Comparison of ENCODE assay signal across 18 cellular contexts in the genomic region with DNA sequence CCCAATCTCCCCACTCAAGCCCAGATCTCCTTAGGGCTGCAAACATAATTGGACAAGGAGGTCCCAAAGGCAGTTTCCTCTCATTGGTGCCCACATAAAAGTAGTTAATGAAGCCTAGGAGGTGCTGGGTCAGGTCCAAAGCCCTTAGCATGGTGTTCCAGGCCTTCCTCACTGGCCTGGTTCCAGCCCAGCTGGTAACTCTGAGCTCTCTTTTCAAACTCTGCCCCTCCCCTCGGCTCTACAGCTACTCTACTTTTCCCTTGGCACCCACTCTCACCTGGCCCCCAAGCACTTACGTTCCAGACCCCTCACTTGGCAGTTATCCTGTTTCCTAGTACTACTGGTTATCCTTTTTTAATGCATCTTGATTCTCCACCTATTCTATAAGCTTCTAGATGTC. TPM values are rescaled to one million over a fixed set of nuclear protein-coding genes. Genes with fewer than 3 reads are reported as not detected.
DNase-seq lines count a peak whose midpoint lies in the region; ATAC-seq, FAIRE-seq and TF ChIP-seq lines count a peak whose summit lies in the region.
"Had no signal": no experiment of that assay in that cellular context is flagged by ENCODE, and none has a peak within 500 bp of the region (broad histone marks: within the 10 kb centered on the region; RNA-seq: fewer than 3 reads in every experiment).

No MANE protein-coding gene starts in this region.

- H3K27me3 ChIP-seq in K562 (ENCODE audit: control insufficient read depth in 2 of 2, insufficient read depth in 2 of 2, low read length in 2 of 2) (no peaks in the 10 kb centered on the region), thyroid gland (no peaks in the 10 kb centered on the region)
- H3K27me3 ChIP-seq: ovary, spleen had no signal

- BruUV-seq in K562 (replicated peaks; lab: Mats Ljungman, UMichigan): TSS peak; percentile 10

- intact Hi-C loops in K562 (cut with micrococcal nuclease): no loop called here
- intact Hi-C loops in thyroid gland (cut with DNase I): no loop called here

- H3K9ac ChIP-seq in K562 (ENCODE audit: insufficient read depth in 1 of 2, low read depth in 2 of 2, low read length in 2 of 2): no peak overlapping the region

- no peaks in the 10 kb centered on the region for H3K9me1 ChIP-seq in K562 (ENCODE audit: control insufficient read depth, insufficient read depth, low read length)

- H3K4me3 Mint-ChIP-seq in activated T-cell treated with anti-CD3 and anti-CD28 coated beads, Interleukin-2, amount 50 U/mL, for 24 hours: no peak overlapping the region
- no peak overlapping the region for H3K4me3 Mint-ChIP-seq in activated CD4-positive, alpha-beta memory T cell treated with anti-CD3 and anti-CD28 coated beads, Interleukin-2, amount 10 ng/mL, durations not matched to agents 7 days and 5 days
- H3K4me3 Mint-ChIP-seq: CD4-positive, alpha-beta T cell had no signal

- no peak overlapping the region for H2AFZ ChIP-seq in K562 (ENCODE audit: low read depth, low read length)

- peak; percentile 6 for DNase-seq in activated T-cell treated with anti-CD3 and anti-CD28 coated beads, Interleukin-2, amount 50 U/mL, for 24 hours
- DNase-seq in activated T-cell treated with anti-CD3 and anti-CD28 coated beads for 4 hours (no peak), K562 (ENCODE audit: extremely low read depth in 1 of 4, low spot score in 3 of 4) (no peak), islet precursor cell (peak; percentile 22), thyroid gland (peak; percentile 71 to 75), AG08396 (ENCODE audit: low spot score) (no peak), cortex of kidney (lab: John Stamatoyannopoulos, UW) (no peak)
- no peak for DNase-seq in activated CD4-positive, alpha-beta memory T cell treated with anti-CD3 and anti-CD28 coated beads, Interleukin-2, amount 10 ng/mL, durations not matched to agents 7 days and 5 days
- DNase-seq: CD4-positive, alpha-beta T cell; NCI-H2081 treated with DMSO at 0.1 percent for 48 hours; stimulated activated naive CD4-positive, alpha-beta T cell; T-helper 1 cell; WERI-Rb-1 had no signal

- in situ Hi-C loops in K562 (cut with MboI): no loop called here

- H3K36me3 ChIP-seq in K562 (ENCODE audit: control insufficient read depth, insufficient read depth, low read length): peaks cover 79% of the 10 kb centered on the region; the same call in 2 of the 3 replicates
- H3K36me3 ChIP-seq in thyroid gland: peaks cover 20 to 28% of the 10 kb centered on the region in 2 donors

- H3K4me1 ChIP-seq in K562 (replicated peaks in 1 of 2; ENCODE audit: control insufficient read depth in 2 of 2, insufficient read depth in 2 of 2, low read length in 2 of 2): peaks cover 7 to 14% of the 10 kb centered on the region in 2 experiments; a peak in 3 of 5 replicates
- peaks cover 32 to 53% of the 10 kb centered on the region in 2 donors for H3K4me1 ChIP-seq in thyroid gland
- H3K4me1 ChIP-seq: A549 had no signal

- no peak for TF ChIP-seq CTCF in K562 (IDR thresholded peaks at IDR 0.05 in 2 of 3, conservative IDR thresholded peaks at IDR 0.05 in 1 of 3; ENCODE audit: insufficient read depth in 2 of 3, low read depth in 1 of 3, low read length in 3 of 3)
- no peak for TF ChIP-seq CTCF in thyroid gland (IDR thresholded peaks at IDR 0.05)

- no peak overlapping the region for H3K27ac Mint-ChIP-seq in activated T-cell treated with anti-CD3 and anti-CD28 coated beads, Interleukin-2, amount 50 U/mL, for 24 hours
- H3K27ac Mint-ChIP-seq in activated CD4-positive, alpha-beta memory T cell treated with anti-CD3 and anti-CD28 coated beads, Interleukin-2, amount 10 ng/mL, durations not matched to agents 7 days and 5 days: no peak overlapping the region
- H3K27ac Mint-ChIP-seq: CD4-positive, alpha-beta T cell had no signal

- POLR2A ChIA-PET in K562 (lab: Yijun Ruan, JAX): interaction anchor here (0.6 to 3.5 kb wide), 4 partner anchors 9 to 282 kb away, joined by 3 to 22 read pairs (median 5); no protein-coding TSS in a partner anchor
- POLR2A ChIA-PET in activated CD4-positive, alpha-beta memory T cell treated with anti-CD3 and anti-CD28 coated beads, Interleukin-2, amount 10 ng/mL, durations not matched to agents 7 days and 5 days (lab: Charles Lee): interaction anchor here (0.9 kb wide), 1 partner anchor 9 kb away, joined by 3 read pairs; no protein-coding TSS in a partner anchor

- no peaks in the 10 kb centered on the region for H3K9me3 ChIP-seq in K562 (replicated peaks; ENCODE audit: control insufficient read depth, insufficient read depth, low read depth, low read length)
- H3K9me3 ChIP-seq in thyroid gland: no peaks in the 10 kb centered on the region
- H3K9me3 ChIP-seq: A549, ovary, spleen had no signal

- CTCF ChIA-PET in K562 (lab: Yijun Ruan, JAX; ENCODE audit: low intra/inter-chr PET ratio): no interaction called here
- CTCF ChIA-PET in activated CD4-positive, alpha-beta memory T cell treated with anti-CD3 and anti-CD28 coated beads, Interleukin-2, amount 10 ng/mL, durations not matched to agents 7 days and 5 days (lab: Charles Lee): interaction anchor here (0.6 to 1.4 kb wide), 3 partner anchors 20 to 271 kb away, joined by 3 to 4 read pairs (median 3); partner anchors contain the start of gene CCNI2

- TF ChIP-seq EP300 in K562 (IDR thresholded peaks at IDR 0.05; ENCODE audit: low read length): no peak

- peaks cover 18% of the 10 kb centered on the region for H4K20me1 ChIP-seq in K562 (replicated peaks; ENCODE audit: control insufficient read depth, insufficient read depth, low read length)

- no peak overlapping the region for H3K4me2 ChIP-seq in K562 (ENCODE audit: insufficient read depth, low read length)
- H3K4me2 ChIP-seq: A549 had no signal

- no peak for FAIRE-seq in K562 (lab: Jason Lieb, UNC)
- FAIRE-seq: A549 had no signal

- ATAC-seq in K562: no peak
- ATAC-seq: A549 had no signal

- 92% methylated on average over 2 of the region's 2 CpGs for WGBS in K562 (ENCODE audit: insufficient coverage, low coverage, missing lambda C conversion rate)
- WGBS in thyroid gland, 2 donors: 14 to 24% methylated on average over 2 of the region's 2 CpGs

- no peaks in the 10 kb centered on the region for H3K9me3 Mint-ChIP-seq in activated T-cell treated with anti-CD3 and anti-CD28 coated beads, Interleukin-2, amount 50 U/mL, for 24 hours
- no peaks in the 10 kb centered on the region for H3K9me3 Mint-ChIP-seq in activated CD4-positive, alpha-beta memory T cell treated with anti-CD3 and anti-CD28 coated beads, Interleukin-2, amount 10 ng/mL, durations not matched to agents 7 days and 5 days
- H3K9me3 Mint-ChIP-seq: CD4-positive, alpha-beta T cell had no signal

- H3K27me3 Mint-ChIP-seq in activated T-cell treated with anti-CD3 and anti-CD28 coated beads, Interleukin-2, amount 50 U/mL, for 24 hours: no peaks in the 10 kb centered on the region
- H3K27me3 Mint-ChIP-seq in activated CD4-positive, alpha-beta memory T cell treated with anti-CD3 and anti-CD28 coated beads, Interleukin-2, amount 10 ng/mL, durations not matched to agents 7 days and 5 days: no peaks in the 10 kb centered on the region
- H3K27me3 Mint-ChIP-seq: CD4-positive, alpha-beta T cell had no signal

- H3K79me2 ChIP-seq in K562 (ENCODE audit: control insufficient read depth, insufficient read depth, low read length): peaks cover 56% of the 10 kb centered on the region

- TF ChIP-seq RAD21 in K562 (CRISPR knock-in tag; conservative IDR thresholded peaks at IDR 0.05 in 1 of 2, IDR thresholded peaks at IDR 0.05 in 1 of 2): no peak

- no peaks in the 10 kb centered on the region for H3K4me1 Mint-ChIP-seq in activated T-cell treated with anti-CD3 and anti-CD28 coated beads, Interleukin-2, amount 50 U/mL, for 24 hours (ENCODE audit: low read depth)
- no peaks in the 10 kb centered on the region for H3K4me1 Mint-ChIP-seq in activated CD4-positive, alpha-beta memory T cell treated with anti-CD3 and anti-CD28 coated beads, Interleukin-2, amount 10 ng/mL, durations not matched to agents 7 days and 5 days

- H3K36me3 Mint-ChIP-seq in activated T-cell treated with anti-CD3 and anti-CD28 coated beads, Interleukin-2, amount 50 U/mL, for 24 hours (ENCODE audit: low read depth): peaks cover 7% of the 10 kb centered on the region
- peaks cover 7% of the 10 kb centered on the region for H3K36me3 Mint-ChIP-seq in activated CD4-positive, alpha-beta memory T cell treated with anti-CD3 and anti-CD28 coated beads, Interleukin-2, amount 10 ng/mL, durations not matched to agents 7 days and 5 days (ENCODE audit: low read depth)

- no peak overlapping the region for H3K27ac ChIP-seq in K562 (ENCODE audit: extremely low read depth, low read depth, low read length)
- H3K27ac ChIP-seq in thyroid gland: peak overlapping the region in 1 of 3 donors; percentile 11
- H3K27ac ChIP-seq: A549, ovary, RWPE1, spleen, WERI-Rb-1 had no signal

- H3K4me3 ChIP-seq in K562 (no peak overlapping the region), thyroid gland (replicated peaks in 1 of 3) (no peak overlapping the region)
- H3K4me3 ChIP-seq: A549, ovary, spleen had no signal

- TF ChIP-seq POLR2A in K562 (conservative IDR thresholded peaks at IDR 0.05): no peak
- no peak for TF ChIP-seq POLR2A in thyroid gland (IDR thresholded peaks at IDR 0.05)

RNA-seq across cellular contexts. Expression of gene SEPTIN8, which starts 9.9 kb away (rescaled TPM):
- 136 and 205 TPM in 2 replicates for total RNA-seq in K562 (2011; cell fraction: chromatin; rRNA removed; ENCODE audit: low replicate concordance)
- total RNA-seq in K562 (2011; cell fraction: nucleolus; rRNA removed): 103 and 109 TPM in 2 replicates
- 115 and 139 TPM in 2 replicates for total RNA-seq in K562 (2011; cell fraction: nucleoplasm; rRNA removed)
- total RNA-seq in K562 (2014; rRNA removed) (92.0 and 109 TPM in 2 replicates), K562 (2014; rRNA removed; fragmentation: Illumina TruSeq; extraction: Trizol) (68.2 and 79.3 TPM in 2 replicates), K562 (2015; rRNA removed; fragmentation: Illumina TruSeq; extraction: Trizol) (101 TPM in 2 replicates), K562 (2021) (131 and 137 TPM in 2 replicates), thyroid gland (10 to 100 TPM; 41.9 to 57.7 (median 46.7) TPM)
- polyA plus RNA-seq in K562 (2011; rRNA removed) (121 and 149 TPM in 2 replicates), K562 (2014; fragmentation: Illumina TruSeq; extraction: Trizol) (113 and 142 TPM in 2 replicates), K562 (2014; fragmentation: Nextera tagmentation; extraction: Ambion mirVana) (10 to 100 TPM; 19.3 to 21.0 TPM), K562 (2014; rRNA removed) (129 and 143 TPM in 2 replicates)
- polyA plus RNA-seq in K562 (2011; cell fraction: cytosol; rRNA removed): 72.8 and 87.1 TPM in 2 replicates
- polyA plus RNA-seq in K562 (2011; cell fraction: nucleus; rRNA removed): 578 and 627 TPM in 2 replicates
- 143 and 180 TPM in 2 replicates for polyA plus RNA-seq in K562 (2012)
- 67.6 and 68.1 TPM in 2 replicates for polyA minus RNA-seq in K562 (2011; rRNA and poly(A)+ RNA removed)
- polyA minus RNA-seq in K562 (2011; cell fraction: cytosol; rRNA and poly(A)+ RNA removed): 32.1 and 40.2 TPM in 2 replicates
- 85.5 and 131 TPM in 2 replicates for polyA minus RNA-seq in K562 (2011; cell fraction: nucleus; rRNA and poly(A)+ RNA removed)
- total RNA-seq in activated CD4-positive, alpha-beta memory T cell treated with anti-CD3 and anti-CD28 coated beads, Interleukin-2, amount 10 ng/mL, durations not matched to agents 7 days and 5 days: 10 to 100 TPM; 29.7 to 31.8 TPM

RNA-seq across cellular contexts. Expression of gene CCNI2, which starts 19.9 kb away (rescaled TPM):
- not detected in 2 replicates for total RNA-seq in K562 (2011; cell fraction: chromatin; rRNA removed; ENCODE audit: low replicate concordance)
- not detected in 2 replicates for total RNA-seq in K562 (2011; cell fraction: nucleolus; rRNA removed)
- total RNA-seq in K562 (2011; cell fraction: nucleoplasm; rRNA removed): 0.23 TPM in 1 of 2 replicates, not detected in the other
- total RNA-seq in K562 (2014; rRNA removed): 0.05 TPM in 1 of 2 replicates, not detected in the other
- total RNA-seq in K562 (2014; rRNA removed; fragmentation: Illumina TruSeq; extraction: Trizol): not detected in 2 replicates
- total RNA-seq in K562 (2015; rRNA removed; fragmentation: Illumina TruSeq; extraction: Trizol): not detected in 2 replicates
- 0.18 TPM in 1 of 2 replicates, not detected in the other for total RNA-seq in K562 (2021)
- 0.05 and 0.06 TPM in 2 replicates for polyA plus RNA-seq in K562 (2011; rRNA removed)
- 0.06 and 0.13 TPM in 2 replicates for polyA plus RNA-seq in K562 (2011; cell fraction: cytosol; rRNA removed)
- 0.36 and 1.1 TPM in 2 replicates for polyA plus RNA-seq in K562 (2011; cell fraction: nucleus; rRNA removed)
- polyA plus RNA-seq in K562 (2012): 1.4 and 11.1 TPM in 2 replicates
- 0.06 TPM in 1 of 2 replicates, not detected in the other for polyA plus RNA-seq in K562 (2014; fragmentation: Illumina TruSeq; extraction: Trizol)
- 1 to 10 TPM; 1.6 to 1.7 TPM for polyA plus RNA-seq in K562 (2014; fragmentation: Nextera tagmentation; extraction: Ambion mirVana)
- not detected in 2 replicates for polyA plus RNA-seq in K562 (2014; rRNA removed)
- polyA minus RNA-seq in K562 (2011; rRNA and poly(A)+ RNA removed): not detected in 2 replicates
- not detected in 2 replicates for polyA minus RNA-seq in K562 (2011; cell fraction: cytosol; rRNA and poly(A)+ RNA removed)
- polyA minus RNA-seq in K562 (2011; cell fraction: nucleus; rRNA and poly(A)+ RNA removed): 0.54 TPM in 1 of 2 replicates, not detected in the other
- under 1 TPM in 3 of 4 donors, not detected in 1; 0.34 to 0.81 (median 0.67) TPM for total RNA-seq in thyroid gland
- 1 to 10 TPM; 6.4 to 6.7 TPM for total RNA-seq in activated CD4-positive, alpha-beta memory T cell treated with anti-CD3 and anti-CD28 coated beads, Interleukin-2, amount 10 ng/mL, durations not matched to agents 7 days and 5 days

RNA-seq across cellular contexts. Expression of gene KIF3A, which starts 29.8 kb away (rescaled TPM):
- 4.8 and 16.7 TPM in 2 replicates for total RNA-seq in K562 (2011; cell fraction: chromatin; rRNA removed; ENCODE audit: low replicate concordance)
- 1.2 and 3.0 TPM in 2 replicates for total RNA-seq in K562 (2011; cell fraction: nucleolus; rRNA removed)
- 2.9 and 6.9 TPM in 2 replicates for total RNA-seq in K562 (2011; cell fraction: nucleoplasm; rRNA removed)
- 2.6 and 4.1 TPM in 2 replicates for total RNA-seq in K562 (2014; rRNA removed)
- 7.2 and 8.3 TPM in 2 replicates for total RNA-seq in K562 (2014; rRNA removed; fragmentation: Illumina TruSeq; extraction: Trizol)
- total RNA-seq in K562 (2015; rRNA removed; fragmentation: Illumina TruSeq; extraction: Trizol): 7.6 and 9.4 TPM in 2 replicates
- 5.1 and 7.1 TPM in 2 replicates for total RNA-seq in K562 (2021)
- polyA plus RNA-seq in K562 (2011; rRNA removed): 3.5 and 5.3 TPM in 2 replicates
- 0.97 and 1.3 TPM in 2 replicates for polyA plus RNA-seq in K562 (2011; cell fraction: cytosol; rRNA removed)
- 2.2 and 2.6 TPM in 2 replicates for polyA plus RNA-seq in K562 (2011; cell fraction: nucleus; rRNA removed)
- 1.8 and 3.3 TPM in 2 replicates for polyA plus RNA-seq in K562 (2012)
- polyA plus RNA-seq in K562 (2014; fragmentation: Illumina TruSeq; extraction: Trizol): 4.5 and 6.0 TPM in 2 replicates
- polyA plus RNA-seq in K562 (2014; fragmentation: Nextera tagmentation; extraction: Ambion mirVana): 1 to 10 TPM; 1.5 TPM
- 5.4 and 7.8 TPM in 2 replicates for polyA plus RNA-seq in K562 (2014; rRNA removed)
- polyA minus RNA-seq in K562 (2011; rRNA and poly(A)+ RNA removed): 9.3 and 10.6 TPM in 2 replicates
- polyA minus RNA-seq in K562 (2011; cell fraction: cytosol; rRNA and poly(A)+ RNA removed): 1.9 and 4.0 TPM in 2 replicates
- 3.6 and 4.4 TPM in 2 replicates for polyA minus RNA-seq in K562 (2011; cell fraction: nucleus; rRNA and poly(A)+ RNA removed)
- 10 to 100 TPM in 2 of 4 donors, 1 to 10 TPM in 2; 8.2 to 12.2 (median 10.5) TPM for total RNA-seq in thyroid gland
- 10 to 100 TPM; 16.2 to 19.3 TPM for total RNA-seq in activated CD4-positive, alpha-beta memory T cell treated with anti-CD3 and anti-CD28 coated beads, Interleukin-2, amount 10 ng/mL, durations not matched to agents 7 days and 5 days

RNA-seq across cellular contexts. Expression of gene SOWAHA, which starts 46.0 kb away (rescaled TPM):
- total RNA-seq in K562 (2011; cell fraction: chromatin; rRNA removed; ENCODE audit: low replicate concordance): not detected in 2 replicates
- not detected in 2 replicates for total RNA-seq in K562 (2011; cell fraction: nucleolus; rRNA removed)
- total RNA-seq in K562 (2011; cell fraction: nucleoplasm; rRNA removed): not detected in 2 replicates
- total RNA-seq in K562 (2014; rRNA removed) (not detected in 2 replicates), K562 (2014; rRNA removed; fragmentation: Illumina TruSeq; extraction: Trizol) (not detected in 2 replicates), K562 (2015; rRNA removed; fragmentation: Illumina TruSeq; extraction: Trizol) (not detected in 2 replicates), K562 (2021) (not detected in 2 replicates), thyroid gland (1 to 10 TPM; 3.7 to 9.3 (median 4.6) TPM)
- polyA plus RNA-seq in K562 (2011; rRNA removed) (not detected in 2 replicates), K562 (2014; fragmentation: Illumina TruSeq; extraction: Trizol) (not detected in 2 replicates), K562 (2014; fragmentation: Nextera tagmentation; extraction: Ambion mirVana) (not detected), K562 (2014; rRNA removed) (not detected in 2 replicates)
- not detected in 2 replicates for polyA plus RNA-seq in K562 (2011; cell fraction: cytosol; rRNA removed)
- polyA plus RNA-seq in K562 (2011; cell fraction: nucleus; rRNA removed): not detected in 2 replicates
- 0.03 and 0.06 TPM in 2 replicates for polyA plus RNA-seq in K562 (2012)
- polyA minus RNA-seq in K562 (2011; rRNA and poly(A)+ RNA removed): not detected in 2 replicates
- polyA minus RNA-seq in K562 (2011; cell fraction: cytosol; rRNA and poly(A)+ RNA removed): not detected in 2 replicates
- not detected in 2 replicates for polyA minus RNA-seq in K562 (2011; cell fraction: nucleus; rRNA and poly(A)+ RNA removed)
- total RNA-seq in activated CD4-positive, alpha-beta memory T cell treated with anti-CD3 and anti-CD28 coated beads, Interleukin-2, amount 10 ng/mL, durations not matched to agents 7 days and 5 days: not detected
- total RNA-seq: CD4-positive, alpha-beta T cell; Daoy; spleen had no signal

Comparison
In these comparisons a context has a peak if more than half of its experiments do, and no peak if none do; other contexts are left out.
1. DNase-seq: peak in activated T-cell treated with anti-CD3 and anti-CD28 coated beads, Interleukin-2, amount 50 U/mL, for 24 hours (single experiment), islet precursor cell (single experiment) and thyroid gland (2 of 2); none in activated T-cell treated with anti-CD3 and anti-CD28 coated beads for 4 hours (single experiment), K562 (0 of 4), AG08396 (single experiment), cortex of kidney (single experiment) and activated CD4-positive, alpha-beta memory T cell treated with anti-CD3 and anti-CD28 coated beads, Interleukin-2, amount 10 ng/mL, durations not matched to agents 7 days and 5 days (single experiment).
2. RNA of gene CCNI2, which starts 19.9 kb away (total RNA-seq): 6.4 to 6.7 TPM in activated CD4-positive, alpha-beta memory T cell treated with anti-CD3 and anti-CD28 coated beads, Interleukin-2, amount 10 ng/mL, durations not matched to agents 7 days and 5 days; 0.34 to 0.81 TPM in thyroid gland and 0.05 to 0.23 TPM in K562; every median in the first group is over 4 times any median in the second.